ENCODE assay signal across 16 cellular contexts in the genomic region with DNA sequence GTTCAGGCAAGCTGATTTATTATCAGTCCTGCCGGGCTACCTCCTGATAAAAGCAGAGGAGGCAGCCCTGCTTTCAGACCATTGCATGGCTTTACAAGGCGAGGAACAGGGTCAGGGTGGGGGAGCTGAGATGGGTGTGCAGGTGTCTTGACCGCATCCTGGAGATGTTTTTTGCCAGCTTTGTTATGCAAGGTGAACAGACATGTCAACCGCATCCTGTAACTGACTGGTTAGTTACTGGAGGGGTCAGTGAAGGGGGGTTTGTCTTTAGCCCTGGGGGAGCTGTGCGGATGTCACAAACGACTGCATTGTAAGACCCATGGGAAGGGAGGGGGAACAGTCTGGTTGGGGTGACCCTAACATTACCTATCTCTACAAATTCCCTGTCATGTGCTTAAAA. TPM values are rescaled to one million over a fixed set of nuclear protein-coding genes. Genes with fewer than 3 reads are reported as not detected.
DNase-seq lines count a peak whose midpoint lies in the region; ATAC-seq, FAIRE-seq and TF ChIP-seq lines count a peak whose summit lies in the region.
"Had no signal": no experiment of that assay in that cellular context is flagged by ENCODE, and none has a peak within 500 bp of the region (broad histone marks: within the 10 kb centered on the region; RNA-seq: fewer than 3 reads in every experiment).

No MANE protein-coding gene starts in this region.

- intact Hi-C loops in GM12878 (cut with micrococcal nuclease; ENCODE audit: unreplicated experiment): loop anchor here (2.0 kb wide), 1 partner anchor 53 kb away; no protein-coding TSS in a partner anchor

- H4K20me1 ChIP-seq in GM12878 (ENCODE audit: control insufficient read depth, insufficient read depth): no peaks in the 10 kb centered on the region

- CTCF ChIA-PET in GM12878 (lab: Yijun Ruan, JAX): interaction anchor here (0.6 to 2.1 kb wide), 4 partner anchors 9 to 54 kb away, joined by 3 to 6 read pairs (median 5); no protein-coding TSS in a partner anchor

- in situ Hi-C loops in GM12878 (cut with MboI): loop anchor here (10.0 kb wide), 1 partner anchor 643 kb away; the partner anchor contains the start of genes CEP44 and FBXO8

- peak; percentile 63 to 97 for TF ChIP-seq EP300 in GM12878 (IDR thresholded peaks at IDR 0.05; ENCODE audit: borderline replicate concordance in 1 of 2, control insufficient read depth in 1 of 2, low read depth in 2 of 2, low read length in 2 of 2)

- BruUV-seq in GM12878 (replicated peaks; lab: Mats Ljungman, UMichigan): no TSS peak

- no peak for FAIRE-seq in GM12878 (lab: Jason Lieb, UNC)

- peak overlapping the region; percentile 7; the same call in 1 of the 2 replicates for H2AFZ ChIP-seq in GM12878 (ENCODE audit: control insufficient read depth, low read depth, low read length)

- H3K4me1 ChIP-seq in GM12878 (ENCODE audit: control insufficient read depth, insufficient read depth, low read length): peaks cover 13% of the 10 kb centered on the region

- H3K4me3 ChIP-seq in GM12878: no peak overlapping the region

- no peaks in the 10 kb centered on the region for H3K36me3 ChIP-seq in GM12878 (ENCODE audit: control insufficient read depth in 2 of 2, insufficient read depth in 2 of 2, low read length in 1 of 2)

- H3K79me2 ChIP-seq in GM12878 (ENCODE audit: control insufficient read depth, insufficient read depth, low read length): no peaks in the 10 kb centered on the region

- TF ChIP-seq CTCF in GM12878 (IDR thresholded peaks at IDR 0.05 in 2 of 3, conservative IDR thresholded peaks at IDR 0.05 in 1 of 3; ENCODE audit: control insufficient read depth in 2 of 3, extremely low read depth in 1 of 3, insufficient read depth in 1 of 3, low read depth in 3 of 3, low read length in 3 of 3): no peak

- ATAC-seq in GM18520 (IDR thresholded peaks at IDR 0.05; ENCODE audit: unreplicated experiment) (peak; percentile 54), GM21619 (IDR thresholded peaks at IDR 0.05; ENCODE audit: unreplicated experiment) (peak; percentile 67), HG03196 (IDR thresholded peaks at IDR 0.05; ENCODE audit: unreplicated experiment) (peak; percentile 70), GM12878 (peak; percentile 82)
- ATAC-seq: activated CD8-positive, alpha-beta T cell treated with anti-CD3 and anti-CD28 coated beads, Interleukin-2, amount 10 ng/mL, durations not matched to agents 7 days and 5 days; sciatic nerve had no signal

- no peak for TF ChIP-seq POLR2A in GM12878 (IDR thresholded peaks at IDR 0.05; ENCODE audit: low read depth, low read length)

- WGBS in GM12878 (ENCODE audit: insufficient coverage, insufficient replicate concordance, low lambda C conversion rate, missing lambda C conversion rate): 3% methylated on average over 4 of the region's 6 CpGs

- RAD21 ChIA-PET in GM12878 (lab: Charles Lee; ENCODE audit: unreplicated experiment): interaction anchor here (0.6 to 4.2 kb wide), 5 partner anchors 9 to 51 kb away, joined by 3 to 16 read pairs (median 4); partner anchors contain the start of gene ADAM29

- no peaks in the 10 kb centered on the region for H3K27me3 ChIP-seq in GM12878 (replicated peaks in 1 of 2; ENCODE audit: control insufficient read depth in 2 of 2, insufficient read depth in 2 of 2, low read length in 1 of 2)

- H3K9me3 ChIP-seq in GM12878 (replicated peaks; ENCODE audit: control insufficient read depth, insufficient read depth, low read length): no peaks in the 10 kb centered on the region

- DNase-seq in GM12878 (ENCODE audit: low read depth, low spot score) (peak; percentile 89), NCI-H1105 treated with DMSO at 0.1 percent for 48 hours (lab: John Stamatoyannopoulos, UW) (no peak), iPS-NIHi7 (ENCODE audit: extremely low spot score) (no peak), NCI-H524 (lab: John Stamatoyannopoulos, UW) (no peak)
- DNase-seq in stimulated activated CD4-positive, alpha-beta T cell treated with anti-CD3 and anti-CD28 coated beads, Interleukin-15, amount 100 ng/mL, for 24 hours: no peak
- DNase-seq: activated CD8-positive, alpha-beta T cell treated with anti-CD3 and anti-CD28 coated beads, Interleukin-2, amount 10 ng/mL, durations not matched to agents 7 days and 5 days; C1 segment of cervical spinal cord; caudate nucleus; NCI-H2029; nephron progenitor cell; OCI-M1; substantia nigra had no signal

- SMC1A ChIA-PET in GM12878 (lab: Charles Lee; ENCODE audit: uncharacterized antibody, unreplicated experiment): interaction anchor here (1.8 to 3.7 kb wide), 6 partner anchors 10 to 53 kb away, joined by 4 to 34 read pairs (median 9); partner anchors contain the start of gene ADAM29

- POLR2A ChIA-PET in GM12878 (lab: Charles Lee): interaction anchor here (0.7 to 1.7 kb wide), 2 partner anchors 11 to 18 kb away, joined by 4 to 7 read pairs; partner anchors contain the start of gene ADAM29

- peak overlapping the region; percentile 89 for H3K27ac ChIP-seq in GM12878 (ENCODE audit: control insufficient read depth, insufficient read depth)

- H3K9ac ChIP-seq in GM12878 (ENCODE audit: control insufficient read depth, insufficient read depth, low read length): peak overlapping the region; percentile 39

- TF ChIP-seq RAD21 in GM12878 (IDR thresholded peaks at IDR 0.05; ENCODE audit: insufficient read depth, low read depth, low read length): no peak

- H3K4me2 ChIP-seq in GM12878 (ENCODE audit: control insufficient read depth, insufficient read depth): peak overlapping the region; percentile 55; the same call in 1 of the 2 replicates

TF ChIP-seq in GM12878, 131 proteins besides CTCF, POLR2A, EP300 and RAD21 (continues in another document):
- peak; percentile 69 to 78 for TF ChIP-seq IKZF2 (IDR thresholded peaks at IDR 0.05)
- TF ChIP-seq IKZF1 (conservative IDR thresholded peaks at IDR 0.05): peak; percentile 82
- TF ChIP-seq PBX3 (IDR thresholded peaks at IDR 0.05; ENCODE audit: insufficient replicate concordance, low read depth, low read length): peak; percentile 27
- no peak for TF ChIP-seq PML (IDR thresholded peaks at IDR 0.05; ENCODE audit: low read length)
- TF ChIP-seq ZNF384 (IDR thresholded peaks at IDR 0.05; ENCODE audit: borderline replicate concordance, low read depth, low read length): peak; percentile 82; the same call in 1 of the 2 replicates
- no peak for TF ChIP-seq KAT2A (conservative IDR thresholded peaks at IDR 0.05; ENCODE audit: control insufficient read depth, low read depth, low read length)
- peak; percentile 9; the same call in 1 of the 2 replicates for TF ChIP-seq GABPA (IDR thresholded peaks at IDR 0.05; ENCODE audit: low read depth)
- no peak for TF ChIP-seq RFX5 (IDR thresholded peaks at IDR 0.05; ENCODE audit: low read depth, low read length)
- no peak for TF ChIP-seq NRF1 (conservative IDR thresholded peaks at IDR 0.05; ENCODE audit: low read depth, low read length)
- TF ChIP-seq RUNX3 (IDR thresholded peaks at IDR 0.05; ENCODE audit: low read length): peak; percentile 68
- no peak for TF ChIP-seq SUZ12 (IDR thresholded peaks at IDR 0.05; ENCODE audit: unreplicated experiment)
- TF ChIP-seq RB1 (IDR thresholded peaks at IDR 0.05; ENCODE audit: borderline replicate concordance): no peak; the same call in 1 of the 2 replicates
- TF ChIP-seq SREBF1 (IDR thresholded peaks at IDR 0.05; ENCODE audit: low read length): no peak
- TF ChIP-seq, protein P1, sequence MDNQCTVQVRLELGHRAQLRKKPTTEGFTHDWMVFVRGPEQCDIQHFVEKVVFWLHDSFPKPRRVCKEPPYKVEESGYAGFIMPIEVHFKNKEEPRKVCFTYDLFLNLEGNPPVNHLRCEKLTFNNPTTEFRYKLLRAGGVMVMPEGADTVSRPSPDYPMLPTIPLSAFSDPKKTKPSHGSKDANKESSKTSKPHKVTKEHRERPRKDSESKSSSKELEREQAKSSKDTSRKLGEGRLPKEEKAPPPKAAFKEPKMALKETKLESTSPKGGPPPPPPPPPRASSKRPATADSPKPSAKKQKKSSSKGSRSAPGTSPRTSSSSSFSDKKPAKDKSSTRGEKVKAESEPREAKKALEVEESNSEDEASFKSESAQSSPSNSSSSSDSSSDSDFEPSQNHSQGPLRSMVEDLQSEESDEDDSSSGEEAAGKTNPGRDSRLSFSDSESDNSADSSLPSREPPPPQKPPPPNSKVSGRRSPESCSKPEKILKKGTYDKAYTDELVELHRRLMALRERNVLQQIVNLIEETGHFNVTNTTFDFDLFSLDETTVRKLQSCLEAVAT (IDR thresholded peaks at IDR 0.05): peak; percentile 65; the same call in 1 of the 2 replicates
- no peak for TF ChIP-seq WRNIP1 (IDR thresholded peaks at IDR 0.05; ENCODE audit: borderline replicate concordance, low read depth, low read length)
- no peak for TF ChIP-seq MEF2A (IDR thresholded peaks at IDR 0.05; ENCODE audit: insufficient read depth, low read depth, low read length)
- TF ChIP-seq SP1 (IDR thresholded peaks at IDR 0.05; ENCODE audit: low read depth, low read length): peak; percentile 47

RNA-seq across cellular contexts. Expression of gene ADAM29, which starts 10.0 kb away (rescaled TPM):
- not detected in 2 replicates for total RNA-seq in GM12878 (2013; cell fraction: nucleolus; rRNA removed)
- total RNA-seq in GM12878 (2014; rRNA removed): not detected in 2 replicates
- total RNA-seq in GM12878 (2014; rRNA removed; fragmentation: Illumina TruSeq; extraction: Trizol): not detected in 2 replicates
- total RNA-seq in GM12878 (2021): not detected in 2 replicates
- not detected for polyA plus RNA-seq in GM12878 (2011; ENCODE audit: low read depth)
- 0.10 and 0.17 TPM in 2 replicates for polyA plus RNA-seq in GM12878 (2011; rRNA removed)
- 0.06 and 0.10 TPM in 2 replicates for polyA plus RNA-seq in GM12878 (2011; cell fraction: cytosol; rRNA removed)
- 0.09 TPM in 1 of 2 replicates, not detected in the other for polyA plus RNA-seq in GM12878 (2011; cell fraction: nucleus; rRNA removed)
- polyA plus RNA-seq in GM12878 (2012): not detected in 2 replicates
- 0.04 TPM in 1 of 2 replicates, not detected in the other for polyA plus RNA-seq in GM12878 (2014; fragmentation: Illumina TruSeq; extraction: Trizol)
- polyA plus RNA-seq in GM12878 (2014; fragmentation: Nextera tagmentation; extraction: Ambion mirVana): not detected
- 0.22 TPM in 1 of 2 replicates, not detected in the other for polyA plus RNA-seq in GM12878 (2014; rRNA removed)
- polyA plus RNA-seq in GM12878 (2016; fragmentation: Nextera tagmentation; extraction: Ambion mirVana): under 1 TPM in 1 of 2 experiments, not detected in 1; 0.20 TPM
- 0.36 and 1.2 TPM in 2 replicates for polyA minus RNA-seq in GM12878 (2011; rRNA and poly(A)+ RNA removed)
- not detected in 2 replicates for polyA minus RNA-seq in GM12878 (2011; cell fraction: cytosol; rRNA and poly(A)+ RNA removed)
- 0.24 and 0.48 TPM in 2 replicates for polyA minus RNA-seq in GM12878 (2011; cell fraction: nucleus; rRNA and poly(A)+ RNA removed)
- total RNA-seq: activated CD8-positive, alpha-beta T cell treated with anti-CD3 and anti-CD28 coated beads, Interleukin-2, amount 10 ng/mL, durations not matched to agents 7 days and 5 days; sciatic nerve had no signal
